Comparison of ENCODE assay signal across 11 cellular contexts in genomic region chr1:154574715-154575114, GRCh38. TPM values are rescaled to one million over a fixed set of nuclear protein-coding genes. Genes with fewer than 3 reads are reported as not detected.
A peak's percentile ranks its signal among the peaks of the same experiment; 100 is the strongest.
DNase-seq lines count a peak whose midpoint lies in the region; ATAC-seq and TF ChIP-seq lines count a peak whose summit lies in the region.
"Had no signal": no experiment of that assay in that cellular context is flagged by ENCODE, and none has a peak within 500 bp of the region (broad histone marks: within the 10 kb centered on the region; RNA-seq: fewer than 3 reads in every experiment).

No MANE protein-coding gene starts in this region.

- no peak for TF ChIP-seq POLR2A in NB4 (IDR thresholded peaks at IDR 0.05; ENCODE audit: extremely low read depth, insufficient read length)

- peaks cover 3% of the 10 kb centered on the region; the same call in 1 of the 2 replicates for H3K27me3 ChIP-seq in DOHH2 (ENCODE audit: control insufficient read depth, low read length)
- H3K27me3 ChIP-seq in hepatocyte: peaks cover under 1% of the 10 kb centered on the region

- H3K36me3 Mint-ChIP-seq in WTC11: peaks cover 17% of the 10 kb centered on the region

- CTCF ChIA-PET in WTC11 (lab: Charles Lee) (interaction anchor here (0.6 to 3.6 kb wide), 3 partner anchors 15 to 180 kb away, joined by 4 to 9 read pairs (median 9); no protein-coding TSS in a partner anchor), HEK293T (lab: Yijun Ruan, JAX) (interaction anchor here (1.2 kb wide), 1 partner anchor 15 kb away, joined by 5 read pairs; no protein-coding TSS in a partner anchor)

- ATAC-seq in WTC11: no peak
- ATAC-seq in HG03354 (IDR thresholded peaks at IDR 0.05; ENCODE audit: poor library complexity, severe bottlenecking, unreplicated experiment): no peak
- no peak for ATAC-seq in HG02938 (IDR thresholded peaks at IDR 0.05; ENCODE audit: unreplicated experiment)

- peaks cover 18% of the 10 kb centered on the region for H3F3A ChIP-seq in DOHH2 (ENCODE audit: control insufficient read depth, insufficient read depth)

- no peak for TF ChIP-seq CTCF in DOHH2 (IDR thresholded peaks at IDR 0.05; ENCODE audit: low read depth, low read length, poor library complexity, severe bottlenecking)
- TF ChIP-seq CTCF in NB4 (IDR thresholded peaks at IDR 0.05; ENCODE audit: low read depth, low read length): no peak
- TF ChIP-seq CTCF in hepatocyte (IDR thresholded peaks at IDR 0.05; ENCODE audit: poor library complexity): no peak
- TF ChIP-seq CTCF in WTC11 (IDR thresholded peaks at IDR 0.05): no peak

- peaks cover 37% of the 10 kb centered on the region for H3K36me3 ChIP-seq in DOHH2 (ENCODE audit: control insufficient read depth, low read length)
- H3K36me3 ChIP-seq in hepatocyte (replicated peaks; ENCODE audit: insufficient read depth, low read depth): no peaks in the 10 kb centered on the region

- H3K9me3 Mint-ChIP-seq in WTC11: no peaks in the 10 kb centered on the region
- H3K9me3 Mint-ChIP-seq: activated T-helper 1 cell treated with anti-CD3 and anti-CD28 coated beads, Interleukin-12 subunit alpha, Interleukin-12 subunit beta, Interleukin-2, Interleukin-4 antibody, amounts not matched to agents 30 ng/mL and 10 ng/mL and 1 ng/mL, durations not matched to agents 14 hours and 24 hours and 36 hours had no signal

- H3K27ac Mint-ChIP-seq in WTC11: no peak overlapping the region
- H3K27ac Mint-ChIP-seq: activated T-helper 1 cell treated with anti-CD3 and anti-CD28 coated beads, Interleukin-12 subunit alpha, Interleukin-12 subunit beta, Interleukin-2, Interleukin-4 antibody, amounts not matched to agents 30 ng/mL and 10 ng/mL and 1 ng/mL, durations not matched to agents 14 hours and 24 hours and 36 hours had no signal

- H2AFZ ChIP-seq in hepatocyte: no peak overlapping the region

- H3K27ac ChIP-seq in DOHH2 (ENCODE audit: low read depth, low read length) (peak overlapping the region; percentile 90), hepatocyte (no peak overlapping the region)

- H3K79me2 ChIP-seq in DOHH2 (ENCODE audit: control insufficient read depth, low read length) (no peaks in the 10 kb centered on the region), hepatocyte (no peaks in the 10 kb centered on the region)

- H3K4me3 ChIP-seq in DOHH2 (ENCODE audit: low read length) (peak overlapping the region; percentile 50), NB4 (ENCODE audit: low read depth, low read length) (no peak overlapping the region), hepatocyte (no peak overlapping the region)

- H3K4me1 ChIP-seq in DOHH2 (ENCODE audit: control insufficient read depth, low read length) (peaks cover 70% of the 10 kb centered on the region), hepatocyte (ENCODE audit: insufficient read depth) (no peaks in the 10 kb centered on the region)

- DNase-seq in NB4 (ENCODE audit: low read depth): peak; percentile 34
- peak; percentile 52 to 69 for DNase-seq in SHP77 (lab: John Stamatoyannopoulos, UW)
- DNase-seq in hepatocyte (ENCODE audit: low spot score): peak; percentile 54
- no peak for DNase-seq in WTC11 (ENCODE audit: low spot score)
- no peak for DNase-seq in HEK293T (ENCODE audit: extremely low spot score)
- DNase-seq: SIG-M5 had no signal

- no peaks in the 10 kb centered on the region for H3K9me3 ChIP-seq in DOHH2 (ENCODE audit: control insufficient read depth, insufficient read depth, low read length)
- H3K9me3 ChIP-seq in hepatocyte (ENCODE audit: low read depth): no peaks in the 10 kb centered on the region

- H4K20me1 ChIP-seq in DOHH2 (ENCODE audit: control insufficient read depth, insufficient read depth, low read depth, low read length) (no peaks in the 10 kb centered on the region), hepatocyte (ENCODE audit: insufficient read depth, poor library complexity, severe bottlenecking) (no peaks in the 10 kb centered on the region)

- H3K9me2 ChIP-seq in DOHH2 (replicated peaks; ENCODE audit: control insufficient read depth, low read length) (no peaks in the 10 kb centered on the region), hepatocyte (replicated peaks; ENCODE audit: insufficient read depth) (no peaks in the 10 kb centered on the region)

- POLR2A ChIA-PET in WTC11 (lab: Charles Lee) (no interaction called here), HEK293T (lab: Yijun Ruan, JAX) (no interaction called here)

- peaks cover 1% of the 10 kb centered on the region; the same call in 1 of the 2 replicates for H3K27me3 Mint-ChIP-seq in WTC11 (ENCODE audit: low read depth)

- peaks cover 15% of the 10 kb centered on the region for H3K4me1 Mint-ChIP-seq in WTC11

- WGBS in hepatocyte (ENCODE audit: low lambda C conversion rate, missing lambda C conversion rate): 19% methylated on average over 7 of the region's 7 CpGs

- no peak overlapping the region for H3K4me3 Mint-ChIP-seq in WTC11
- H3K4me3 Mint-ChIP-seq: activated T-helper 1 cell treated with anti-CD3 and anti-CD28 coated beads, Interleukin-12 subunit alpha, Interleukin-12 subunit beta, Interleukin-2, Interleukin-4 antibody, amounts not matched to agents 30 ng/mL and 10 ng/mL and 1 ng/mL, durations not matched to agents 14 hours and 24 hours and 36 hours had no signal

- H3K4me2 ChIP-seq in DOHH2 (ENCODE audit: low read length) (peak overlapping the region; percentile 74), hepatocyte (no peak overlapping the region)

TF ChIP-seq in WTC11, 78 proteins besides CTCF, POLR2A, EP300 and RAD21:
- no peak for TF ChIP-seq ZNF423 (CRISPR knock-in tag; IDR thresholded peaks at IDR 0.05)
- no peak for TF ChIP-seq ETV6 (CRISPR knock-in tag; IDR thresholded peaks at IDR 0.05)
- TF ChIP-seq SOX15 (CRISPR knock-in tag; IDR thresholded peaks at IDR 0.05): no peak
- no peak for TF ChIP-seq NFE2L1 (CRISPR knock-in tag; IDR thresholded peaks at IDR 0.05)
- TF ChIP-seq ZSCAN18 (CRISPR knock-in tag; IDR thresholded peaks at IDR 0.05): no peak

TF ChIP-seq in HEK293T, 16 proteins besides CTCF, POLR2A, EP300 and RAD21:
- TF ChIP-seq ARNT (IDR thresholded peaks at IDR 0.05) (no peak), ZNF384 (IDR thresholded peaks at IDR 0.05) (no peak), FOXA1 (IDR thresholded peaks at IDR 0.05) (no peak), FOXM1 (IDR thresholded peaks at IDR 0.05; ENCODE audit: borderline replicate concordance) (no peak), ELF4 (IDR thresholded peaks at IDR 0.05) (no peak), TARDBP (IDR thresholded peaks at IDR 0.05) (no peak), HDGF (IDR thresholded peaks at IDR 0.05; ENCODE audit: borderline replicate concordance) (no peak), NFRKB (IDR thresholded peaks at IDR 0.05) (no peak), CTBP1 (IDR thresholded peaks at IDR 0.05; ENCODE audit: borderline replicate concordance) (no peak), PKNOX1 (IDR thresholded peaks at IDR 0.05) (no peak), SUZ12 (IDR thresholded peaks at IDR 0.05) (no peak), SP1 (IDR thresholded peaks at IDR 0.05) (no peak), LEF1 (IDR thresholded peaks at IDR 0.05; ENCODE audit: borderline replicate concordance) (no peak), L3MBTL2 (conservative IDR thresholded peaks at IDR 0.05) (no peak), FOXK2 (IDR thresholded peaks at IDR 0.05) (no peak), BHLHE40 (IDR thresholded peaks at IDR 0.05; ENCODE audit: borderline replicate concordance) (no peak)

RNA-seq across cellular contexts. Expression of gene CHRNB2, which starts 7.1 kb away (rescaled TPM):
- total RNA-seq in hepatocyte (0.08 and 0.70 TPM in 2 replicates), WTC11 (2021) (1.6 to 1.7 TPM (median 1.7 TPM) in 3 replicates)
- polyA plus RNA-seq in hepatocyte: 0.33 TPM in 1 of 2 replicates, not detected in the other
- total RNA-seq: activated T-helper 1 cell treated with anti-CD3 and anti-CD28 coated beads, Interleukin-12 subunit alpha, Interleukin-12 subunit beta, Interleukin-2, Interleukin-4 antibody, amounts not matched to agents 30 ng/mL and 10 ng/mL and 1 ng/mL, durations not matched to agents 14 hours and 24 hours and 36 hours; endothelial cell of umbilical vein had no signal
- polyA plus RNA-seq: endothelial cell of umbilical vein had no signal

RNA-seq across cellular contexts. Expression of gene UBE2Q1, which starts 16.3 kb away (rescaled TPM):
- total RNA-seq in hepatocyte (46.9 and 50.3 TPM in 2 replicates), WTC11 (2021) (60.8 to 62.7 TPM (median 61.6 TPM) in 3 replicates)
- polyA plus RNA-seq in hepatocyte: 58.6 and 60.3 TPM in 2 replicates

RNA-seq across cellular contexts. Expression of gene ADAR, which starts 33.3 kb away (rescaled TPM):
- total RNA-seq in hepatocyte (103 and 104 TPM in 2 replicates), WTC11 (2021) (208 to 221 TPM (median 215 TPM) in 3 replicates)
- 57.4 and 65.8 TPM in 2 replicates for polyA plus RNA-seq in hepatocyte

Comparison
In these comparisons a context has a peak if more than half of its experiments do, and no peak if none do; other contexts are left out.
1. DNase-seq: peak in NB4 (single experiment), SHP77 (2 of 2) and hepatocyte (single experiment); none in WTC11 (single experiment) and HEK293T (single experiment).